Comparison of ENCODE assay signal across 21 cellular contexts in the genomic region with DNA sequence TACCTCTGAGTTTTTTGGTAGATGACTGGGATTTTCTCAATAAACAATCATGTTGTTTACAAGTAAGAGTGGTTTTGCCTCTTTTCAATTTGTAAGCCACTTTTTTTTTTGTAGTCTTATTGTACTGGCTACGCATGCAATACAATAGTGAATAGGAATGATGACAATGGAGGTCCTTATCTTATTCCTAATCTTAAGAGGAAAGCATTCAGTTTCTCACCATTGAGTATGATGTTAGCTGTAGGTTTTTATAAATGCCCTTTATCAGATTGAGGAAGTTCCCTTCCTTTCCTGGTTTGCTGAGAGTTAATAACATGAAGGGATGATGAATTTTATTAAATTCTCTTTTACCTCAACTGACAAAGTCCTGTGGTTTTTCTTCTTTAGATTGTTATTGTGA.
"Had no signal": no experiment of that assay in that cellular context is flagged by ENCODE, and none has a peak within 500 bp of the region (broad histone marks: within the 10 kb centered on the region; RNA-seq: fewer than 3 reads in every experiment).

No MANE protein-coding gene starts in this region.

- H3K9me3 ChIP-seq: right lobe of liver, thoracic aorta, uterus had no signal

- H3K4me3 ChIP-seq: lung, right lobe of liver, thoracic aorta, uterus had no signal

- H3K4me1 ChIP-seq: parathyroid adenoma, right lobe of liver, uterus had no signal

- H3K27ac ChIP-seq: parathyroid adenoma, right lobe of liver had no signal

- H3K36me3 ChIP-seq: right lobe of liver, thoracic aorta, uterus had no signal

- ATAC-seq: activated CD4-positive, alpha-beta T cell treated with anti-CD3 and anti-CD28 coated beads for 36 hours; activated CD8-positive, alpha-beta memory T cell treated with anti-CD3 and anti-CD28 coated beads, Interleukin-2, amount 10 ng/mL, durations not matched to agents 7 days and 5 days; activated CD8-positive, alpha-beta T cell treated with anti-CD3 and anti-CD28 coated beads, Interleukin-2, amount 10 ng/mL, durations not matched to agents 7 days and 5 days; activated naive CD4-positive, alpha-beta T cell treated with anti-CD3 and anti-CD28 coated beads, Interleukin-2, amount 50 U/mL, for 72 hours; left lobe of liver; right lobe of liver; stimulated activated naive CD8-positive, alpha-beta T cell treated with anti-CD3 and anti-CD28 coated beads, Interleukin-15, Interleukin-2, amounts not matched to agents 100 U/mL and 50 U/mL, for 24 hours had no signal

- H3K27me3 ChIP-seq: right lobe of liver, uterus had no signal

- DNase-seq: activated B cell treated with CpG ODN at 0.5 μM for 24 hours; activated CD4-positive, alpha-beta T cell treated with anti-CD3 and anti-CD28 coated beads for 36 hours; activated CD8-positive, alpha-beta memory T cell treated with anti-CD3 and anti-CD28 coated beads, Interleukin-2, amount 10 ng/mL, durations not matched to agents 7 days and 5 days; activated CD8-positive, alpha-beta T cell treated with anti-CD3 and anti-CD28 coated beads, Interleukin-2, amount 10 ng/mL, durations not matched to agents 7 days and 5 days; activated T-cell treated with anti-CD3 and anti-CD28 coated beads, Interleukin-2, amount 50 U/mL, for 48 hours; effector CD4-positive, alpha-beta T cell; erythroblast; kidney glomerular epithelial cell; naive B cell; nephron progenitor cell; nucleus accumbens; right lobe of liver; stimulated activated CD4-positive, alpha-beta T cell treated with anti-CD3 and anti-CD28 coated beads, Interleukin-2, amount 100 ng/mL, for 48 hours; stimulated activated naive CD8-positive, alpha-beta T cell treated with anti-CD3 and anti-CD28 coated beads, Interleukin-15, Interleukin-2, amounts not matched to agents 100 U/mL and 50 U/mL, for 24 hours; T-helper 1 cell; uterus had no signal
